In the genomic region with DNA sequence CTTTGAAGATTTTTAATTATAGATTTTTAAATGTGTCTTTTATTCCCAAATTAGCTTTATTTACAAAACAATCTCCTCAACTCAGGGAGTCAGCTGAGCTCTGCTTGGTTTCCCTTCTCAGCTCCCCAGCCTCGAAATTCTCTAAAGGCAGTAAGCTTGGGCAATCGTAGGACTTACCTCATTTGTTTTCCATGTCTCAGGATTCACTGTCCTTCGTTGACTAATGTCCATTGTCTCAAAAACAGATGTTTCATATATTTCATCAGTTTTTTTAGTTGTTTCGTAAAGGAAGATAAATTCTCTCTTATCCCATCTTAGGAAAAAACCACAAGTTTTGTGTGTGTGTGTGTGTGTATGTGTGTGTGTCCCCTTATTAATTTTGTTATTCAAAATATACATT, we compare ENCODE assay signal across 18 cellular contexts.
A peak's percentile ranks its signal among the peaks of the same experiment; 100 is the strongest.
DNase-seq lines count a peak whose midpoint lies in the region; ATAC-seq and TF ChIP-seq lines count a peak whose summit lies in the region.
"Had no signal": no experiment of that assay in that cellular context is flagged by ENCODE, and none has a peak within 500 bp of the region (broad histone marks: within the 10 kb centered on the region; RNA-seq: fewer than 3 reads in every experiment).

No MANE protein-coding gene starts in this region.

- peaks cover 13% of the 10 kb centered on the region for H3K4me1 ChIP-seq in Panc1 (ENCODE audit: control insufficient read depth, insufficient read depth, low read length)
- peaks cover 8 to 13% of the 10 kb centered on the region in 2 experiments for H3K4me1 ChIP-seq in trophoblast cell (ENCODE audit: control insufficient read depth in 1 of 2, insufficient read depth in 2 of 2, low read length in 2 of 2)
- H3K4me1 ChIP-seq in thyroid gland = peaks cover 0 to 11% of the 10 kb centered on the region in 2 donors

- CTCF ChIA-PET in Panc1 (lab: Charles Lee) = no interaction called here
- CTCF ChIA-PET in T-cell (lab: Charles Lee) = no interaction called here

- TF ChIP-seq POLR2A in thyroid gland (IDR thresholded peaks at IDR 0.05) = no peak

- BruUV-seq in Panc1 (replicated peaks; lab: Mats Ljungman, UMichigan) = no TSS peak

- no peak overlapping the region for H2BK120ac ChIP-seq in trophoblast cell (ENCODE audit: insufficient read depth, low read length, poor library complexity)

- no peaks in the 10 kb centered on the region for H3K79me2 ChIP-seq in trophoblast cell (ENCODE audit: control insufficient read depth, insufficient read depth, low read length, poor library complexity)

- peaks cover 4 to 7% of the 10 kb centered on the region in 2 donors for H3K27me3 Mint-ChIP-seq in T-cell
- H3K27me3 Mint-ChIP-seq: CD4-positive, CD25-positive, alpha-beta regulatory T cell had no signal

- H3K18ac ChIP-seq in trophoblast cell (ENCODE audit: low read length) = no peak overlapping the region

- in situ Hi-C loops in Panc1 (cut with HindIII; ENCODE audit: low pct_unique_long_range_greater_than_20kb, low sequenced_read_pairs) = no loop called here

- no peak overlapping the region for H3K23ac ChIP-seq in trophoblast cell (ENCODE audit: low read length)

- no peaks in the 10 kb centered on the region for H3K27me3 ChIP-seq in Panc1 (ENCODE audit: control insufficient read depth, insufficient read depth, low read length)
- H3K27me3 ChIP-seq in trophoblast cell (ENCODE audit: insufficient read depth, low read length) = no peaks in the 10 kb centered on the region
- H3K27me3 ChIP-seq in thyroid gland = no peaks in the 10 kb centered on the region

- H3K9ac ChIP-seq in trophoblast cell (ENCODE audit: low read length) = no peak overlapping the region

- no peak overlapping the region for H4K8ac ChIP-seq in trophoblast cell (ENCODE audit: low read depth, low read length)

- no peaks in the 10 kb centered on the region for H3K9me3 Mint-ChIP-seq in T-cell

- no peak for ATAC-seq in Panc1
- ATAC-seq in T-cell (replicated peaks in 1 of 4) = no peak

- POLR2A ChIA-PET in Panc1 (lab: Charles Lee) = no interaction called here
- POLR2A ChIA-PET in T-cell (lab: Charles Lee) = no interaction called here

- no peak overlapping the region for H2AFZ ChIP-seq in trophoblast cell (ENCODE audit: insufficient read depth, low read length, poor library complexity)

- no CpG with 5 or more reads among the region's 4 CpGs for WGBS in trophoblast cell (ENCODE audit: extremely low coverage, insufficient coverage, insufficient read length)
- WGBS in thyroid gland, 2 donors = 70 to 73% methylated on average over 4 of the region's 4 CpGs

- H4K91ac ChIP-seq in trophoblast cell (ENCODE audit: low read depth, low read length) = peak overlapping the region; percentile 47

- H3K9me3 ChIP-seq in Panc1 (ENCODE audit: control insufficient read depth, insufficient read depth, low read depth, low read length) (0 out of 2 replicates have a peak, but pooled peaks cover 3% of the 10 kb centered on the region), trophoblast cell (ENCODE audit: insufficient read depth, low read depth, low read length) (no peaks in the 10 kb centered on the region), thyroid gland (no peaks in the 10 kb centered on the region)

- H2AK5ac ChIP-seq in trophoblast cell (ENCODE audit: low read length) = no peak overlapping the region

- no peak overlapping the region for H3K4me3 Mint-ChIP-seq in T-cell
- H3K4me3 Mint-ChIP-seq: CD4-positive, CD25-positive, alpha-beta regulatory T cell had no signal

- H3K4me3 ChIP-seq in Panc1 (ENCODE audit: low read depth in 2 of 2, low read length in 2 of 2) (no peak overlapping the region), fibroblast of pulmonary artery (replicated peaks; ENCODE audit: low read depth, low read length) (no peak overlapping the region), trophoblast cell (ENCODE audit: low read depth, low read length) (no peak overlapping the region), thyroid gland (replicated peaks in 1 of 3) (no peak overlapping the region)

- H3K79me1 ChIP-seq in trophoblast cell (ENCODE audit: low read length) = peaks cover 18% of the 10 kb centered on the region

- H3K4me2 ChIP-seq in trophoblast cell (ENCODE audit: low read length) = no peak overlapping the region

- H2BK12ac ChIP-seq in trophoblast cell (ENCODE audit: low read length) = peak overlapping the region; percentile 58

- H3K4me1 Mint-ChIP-seq in T-cell = no peaks in the 10 kb centered on the region
- H3K4me1 Mint-ChIP-seq: CD4-positive, CD25-positive, alpha-beta regulatory T cell had no signal

- H4K12ac ChIP-seq in trophoblast cell (ENCODE audit: low read depth, low read length) = no peak overlapping the region

- H3K4ac ChIP-seq in trophoblast cell (ENCODE audit: low read depth, low read length) = no peak overlapping the region

- no peak overlapping the region for H2BK5ac ChIP-seq in trophoblast cell (ENCODE audit: low read depth, low read length, poor library complexity)

- TF ChIP-seq CTCF in Panc1 (IDR thresholded peaks at IDR 0.05) (no peak), fibroblast of pulmonary artery (IDR thresholded peaks at IDR 0.05; ENCODE audit: low read length, missing control alignments) (no peak), thyroid gland (IDR thresholded peaks at IDR 0.05) (no peak)

- peak overlapping the region; percentile 21; the same call in 1 of the 2 replicates for H3K27ac ChIP-seq in Panc1 (ENCODE audit: low read length)
- H3K27ac ChIP-seq in trophoblast cell (ENCODE audit: low read depth, low read length) = no peak overlapping the region
- no peak overlapping the region for H3K27ac ChIP-seq in thyroid gland
- H3K27ac ChIP-seq: VCaP had no signal

- no peak overlapping the region for H3K27ac Mint-ChIP-seq in T-cell

- intact Hi-C loops in Panc1 (cut with micrococcal nuclease; ENCODE audit: unreplicated experiment) (no loop called here), thyroid gland (cut with DNase I) (no loop called here)

- DNase-seq in GM04503 (ENCODE audit: low read depth) (peak; percentile 45), Panc1 (ENCODE audit: low read depth, low spot score) (no peak), fibroblast of pulmonary artery (ENCODE audit: low read depth) (peak; percentile 99), trophoblast cell (peak; percentile 41 to 82), NCI-H774 (lab: John Stamatoyannopoulos, UW) (no peak), GDM1 (lab: John Stamatoyannopoulos, UW) (no peak), thyroid gland (no peak), T-cell (no peak)
- DNase-seq: activated effector memory CD4-positive, alpha-beta T cell treated with Interleukin-2 at 50 U/mL for 16 hours; CD4-positive, CD25-positive, alpha-beta regulatory T cell; DMS79 treated with DMSO at 0.1 percent for 48 hours; foreskin melanocyte; GOT3; midbrain; NCI-H1417; NCI-H226; stimulated activated CD4-positive, alpha-beta T cell treated with anti-CD3 and anti-CD28 coated beads, Interleukin-12 subunit alpha, Interleukin-12 subunit beta, amount 100 ng/mL, for 4 hours had no signal

- H3K36me3 Mint-ChIP-seq in T-cell = no peaks in the 10 kb centered on the region
- H3K36me3 Mint-ChIP-seq: CD4-positive, CD25-positive, alpha-beta regulatory T cell had no signal

- H3K36me3 ChIP-seq in Panc1 (ENCODE audit: control insufficient read depth, insufficient read depth, low read length) (no peaks in the 10 kb centered on the region), trophoblast cell (ENCODE audit: control insufficient read depth in 1 of 2, insufficient read depth in 2 of 2, low read length in 2 of 2) (no peaks in the 10 kb centered on the region), thyroid gland (no peaks in the 10 kb centered on the region)

- H3K14ac ChIP-seq in trophoblast cell (ENCODE audit: low read length) = no peak overlapping the region

Comparison
In these comparisons a context has a peak if more than half of its experiments do, and no peak if none do; other contexts are left out.
1. DNase-seq: peak in GM04503 (single experiment), fibroblast of pulmonary artery (single experiment) and trophoblast cell (2 of 2); none in Panc1 (single experiment), NCI-H774 (single experiment), GDM1 (single experiment), thyroid gland (0 of 2) and T-cell (0 of 34).